Comparison of ENCODE assay signal across 17 cellular contexts in genomic region chr2:135252805-135253458, GRCh38.
"Had no signal": no experiment of that assay in that cellular context is flagged by ENCODE, and none has a peak within 500 bp of the region (broad histone marks: within the 10 kb centered on the region; RNA-seq: fewer than 3 reads in every experiment).

No MANE protein-coding gene starts in this region.

- FAIRE-seq: endometrium, small intestine, urothelium cell line had no signal

- H3K4me3 ChIP-seq: gastrocnemius medialis, heart right ventricle, right atrium auricular region, suprapubic skin, thyroid gland had no signal

- H3K9me3 ChIP-seq: gastrocnemius medialis, neutrophil, thyroid gland had no signal

- H3K27me3 ChIP-seq: gastrocnemius medialis, heart right ventricle, neutrophil, right atrium auricular region, suprapubic skin, thyroid gland had no signal

- ATAC-seq: esophagus mucosa; gastrocnemius medialis; heart right ventricle; naive thymus-derived CD4-positive, alpha-beta T cell; stimulated activated naive CD8-positive, alpha-beta T cell treated with anti-CD3 and anti-CD28 coated beads, Interleukin-15, Interleukin-2, amounts not matched to agents 100 U/mL and 50 U/mL, for 24 hours had no signal

- H3K4me1 ChIP-seq: gastrocnemius medialis, heart right ventricle, right atrium auricular region, suprapubic skin, thyroid gland had no signal

- DNase-seq: effector memory CD4-positive, alpha-beta T cell; gastrocnemius medialis; heart right ventricle; hypothalamus; mesendoderm; naive thymus-derived CD4-positive, alpha-beta T cell; nephron progenitor cell; small intestine; stimulated activated CD4-positive, alpha-beta T cell treated with anti-CD3 and anti-CD28 coated beads, Interleukin-12 subunit alpha, Interleukin-12 subunit beta, amount 100 ng/mL, for 4 hours; stimulated activated naive CD8-positive, alpha-beta T cell treated with anti-CD3 and anti-CD28 coated beads, Interleukin-15, Interleukin-2, amounts not matched to agents 100 U/mL and 50 U/mL, for 24 hours; thyroid gland had no signal

- H3K36me3 ChIP-seq: gastrocnemius medialis, heart right ventricle, neutrophil, right atrium auricular region, suprapubic skin, thyroid gland had no signal

- H3K27ac ChIP-seq: gastrocnemius medialis, heart right ventricle, neutrophil, right atrium auricular region, suprapubic skin, thyroid gland had no signal
